ENCODE assay signal across 10 cellular contexts in genomic region chr6:37175332-37176267, GRCh38. TPM values are rescaled to one million over a fixed set of nuclear protein-coding genes. Genes with fewer than 3 reads are reported as not detected.
DNase-seq lines count a peak whose midpoint lies in the region; ATAC-seq and TF ChIP-seq lines count a peak whose summit lies in the region.
"Had no signal": no experiment of that assay in that cellular context is flagged by ENCODE, and none has a peak within 500 bp of the region (broad histone marks: within the 10 kb centered on the region; RNA-seq: fewer than 3 reads in every experiment).

No MANE protein-coding gene starts in this region.

- no peaks in the 10 kb centered on the region for H3K9me3 ChIP-seq in CD4-positive, alpha-beta T cell (ENCODE audit: control insufficient read depth, low read length)
- no peaks in the 10 kb centered on the region for H3K9me3 ChIP-seq in effector memory CD4-positive, alpha-beta T cell (ENCODE audit: control insufficient read depth, low read length)
- H3K9me3 ChIP-seq in smooth muscle cell (replicated peaks; ENCODE audit: low read depth) = no peaks in the 10 kb centered on the region

- H3K4me3 Mint-ChIP-seq in CD4-positive, alpha-beta T cell = peak overlapping the region; percentile 95

- TF ChIP-seq CTCF in CD4-positive, alpha-beta T cell (IDR thresholded peaks at IDR 0.05) = no peak
- TF ChIP-seq CTCF in smooth muscle cell (IDR thresholded peaks at IDR 0.05; ENCODE audit: borderline replicate concordance, insufficient read depth, poor library complexity, severe bottlenecking) = no peak

- H3K27me3 ChIP-seq in CD4-positive, alpha-beta T cell (ENCODE audit: control insufficient read depth, insufficient read depth, low read length) = no peaks in the 10 kb centered on the region
- H3K27me3 ChIP-seq in effector memory CD4-positive, alpha-beta T cell (replicated peaks; ENCODE audit: control insufficient read depth, insufficient read depth, low read length, poor library complexity, severe bottlenecking) = no peaks in the 10 kb centered on the region
- H3K27me3 ChIP-seq in smooth muscle cell (ENCODE audit: low read depth) = no peaks in the 10 kb centered on the region

- no peaks in the 10 kb centered on the region for H3K9me3 Mint-ChIP-seq in CD4-positive, alpha-beta T cell

- H3K36me3 ChIP-seq in effector memory CD4-positive, alpha-beta T cell (ENCODE audit: control insufficient read depth, insufficient read depth, low read length) = peaks cover 33% of the 10 kb centered on the region
- peaks cover 20% of the 10 kb centered on the region for H3K36me3 ChIP-seq in smooth muscle cell (ENCODE audit: low read depth)

- H3K27me3 Mint-ChIP-seq in CD4-positive, alpha-beta T cell = no peaks in the 10 kb centered on the region

- H3F3A ChIP-seq in smooth muscle cell (ENCODE audit: low read depth) = peaks cover 6% of the 10 kb centered on the region

- H3K9ac ChIP-seq in smooth muscle cell (ENCODE audit: low read depth) = no peak overlapping the region

- peak overlapping the region; percentile 15 for H3K4me3 ChIP-seq in effector memory CD4-positive, alpha-beta T cell (ENCODE audit: insufficient read depth, low read depth, low read length, poor library complexity, severe bottlenecking)
- H3K4me3 ChIP-seq in smooth muscle cell = no peak overlapping the region

- peak overlapping the region; percentile 95 for H3K27ac Mint-ChIP-seq in CD4-positive, alpha-beta T cell

- WGBS in smooth muscle cell (ENCODE audit: low lambda C conversion rate) = 89% methylated on average over 18 of the region's 18 CpGs

- peaks cover 47% of the 10 kb centered on the region for H3K4me1 ChIP-seq in effector memory CD4-positive, alpha-beta T cell (ENCODE audit: control insufficient read depth, insufficient read depth, low read length, poor library complexity, severe bottlenecking)
- no peaks in the 10 kb centered on the region for H3K4me1 ChIP-seq in smooth muscle cell (ENCODE audit: low read depth)

- DNase-seq in CD4-positive, alpha-beta T cell = peak in 1 of 10 experiments; percentile 19
- DNase-seq in OCI-M1 (lab: John Stamatoyannopoulos, UW) = peak; percentile 96
- DNase-seq in effector memory CD4-positive, alpha-beta T cell = no peak
- DNase-seq in smooth muscle cell (lab: John Stamatoyannopoulos, UW; ENCODE audit: unreplicated experiment) = no peak
- DNase-seq in NCI-H2171 treated with DMSO at 0.1 percent for 48 hours (lab: John Stamatoyannopoulos, UW) = no peak
- DNase-seq: kidney glomerular epithelial cell, NCI-H1105 treated with DMSO at 0.1 percent for 48 hours had no signal

- H3K4me2 ChIP-seq in smooth muscle cell = no peak overlapping the region

- peaks cover 61% of the 10 kb centered on the region for H3K4me1 Mint-ChIP-seq in CD4-positive, alpha-beta T cell (ENCODE audit: low read depth)

- ATAC-seq in CD4-positive, alpha-beta T cell (ENCODE audit: poor library complexity) = no peak
- peak; percentile 37 for ATAC-seq in GM19468 (IDR thresholded peaks at IDR 0.05; ENCODE audit: extremely low read depth, unreplicated experiment)
- ATAC-seq in GM19035 (IDR thresholded peaks at IDR 0.05; ENCODE audit: unreplicated experiment) = no peak
- ATAC-seq in GM18858 (IDR thresholded peaks at IDR 0.05; ENCODE audit: unreplicated experiment) = no peak

- CTCF ChIA-PET in CD4-positive, alpha-beta T cell (lab: Charles Lee) = interaction anchor here (1.2 to 8.8 kb wide), 5 partner anchors 15 to 157 kb away, joined by 3 to 117 read pairs (median 7); no protein-coding TSS in a partner anchor

- peaks cover 42% of the 10 kb centered on the region for H4K20me1 ChIP-seq in smooth muscle cell (ENCODE audit: low read depth)

- H3K27ac ChIP-seq in CD4-positive, alpha-beta T cell (ENCODE audit: low read depth, low read length) = peak overlapping the region; percentile 81
- H3K27ac ChIP-seq in effector memory CD4-positive, alpha-beta T cell (ENCODE audit: insufficient read depth, low read length, poor library complexity, severe bottlenecking) = peak overlapping the region; percentile 78
- no peak overlapping the region for H3K27ac ChIP-seq in smooth muscle cell (ENCODE audit: low read depth)

- no peak overlapping the region for H2AFZ ChIP-seq in smooth muscle cell (ENCODE audit: low read depth)

- peaks cover 59% of the 10 kb centered on the region for H3K36me3 Mint-ChIP-seq in CD4-positive, alpha-beta T cell (ENCODE audit: low read depth)

- intact Hi-C loops in CD4-positive, alpha-beta T cell (cut with DNase I, micrococcal nuclease) = no loop called here

- POLR2A ChIA-PET in CD4-positive, alpha-beta T cell (lab: Charles Lee) = interaction anchor here (1.0 to 8.3 kb wide), 5 partner anchors 12 to 127 kb away, joined by 3 to 147 read pairs (median 8); no protein-coding TSS in a partner anchor

- peaks cover 15% of the 10 kb centered on the region for H3K79me2 ChIP-seq in smooth muscle cell (ENCODE audit: low read depth)

RNA-seq across cellular contexts. Expression of gene PIM1, which starts 5.6 kb away (rescaled TPM):
- total RNA-seq in CD4-positive, alpha-beta T cell = 100 to 1,000 TPM; 175 to 183 TPM
- 29.3 and 29.5 TPM in 2 replicates for total RNA-seq in smooth muscle cell
- 35.7 and 41.9 TPM in 2 replicates for polyA plus RNA-seq in smooth muscle cell
